Comparison of ENCODE assay signal across 11 cellular contexts in genomic region chr2:96962567-96963203, GRCh38. TPM values are rescaled to one million over a fixed set of nuclear protein-coding genes. Genes with fewer than 3 reads are reported as not detected.
DNase-seq lines count a peak whose midpoint lies in the region; ATAC-seq, FAIRE-seq and TF ChIP-seq lines count a peak whose summit lies in the region.
"Had no signal": no experiment of that assay in that cellular context is flagged by ENCODE, and none has a peak within 500 bp of the region (broad histone marks: within the 10 kb centered on the region; RNA-seq: fewer than 3 reads in every experiment).

No MANE protein-coding gene starts in this region.

- H3K9me3 ChIP-seq in esophagus squamous epithelium = no peaks in the 10 kb centered on the region

- H3K4me1 Mint-ChIP-seq in activated CD4-positive, alpha-beta T cell treated with anti-CD3 and anti-CD28 coated beads, Interleukin-2, amount 10 ng/mL, durations not matched to agents 7 days and 5 days = peaks cover 84% of the 10 kb centered on the region
- peaks cover 56% of the 10 kb centered on the region for H3K4me1 Mint-ChIP-seq in central memory CD8-positive, alpha-beta T cell

- no peak overlapping the region for H3K4me3 ChIP-seq in esophagus squamous epithelium
- H3K4me3 ChIP-seq: lung had no signal

- no peaks in the 10 kb centered on the region for H3K36me3 ChIP-seq in esophagus squamous epithelium

- TF ChIP-seq POLR2A in H54 (IDR thresholded peaks at IDR 0.05; ENCODE audit: low read depth, low read length) (no peak), esophagus squamous epithelium (IDR thresholded peaks at IDR 0.05) (no peak)

- H3K27ac ChIP-seq in esophagus squamous epithelium = peak overlapping the region in 1 of 4 donors; percentile 42

- no peaks in the 10 kb centered on the region for H3K27me3 Mint-ChIP-seq in activated CD4-positive, alpha-beta T cell treated with anti-CD3 and anti-CD28 coated beads, Interleukin-2, amount 10 ng/mL, durations not matched to agents 7 days and 5 days
- no peaks in the 10 kb centered on the region for H3K27me3 Mint-ChIP-seq in central memory CD8-positive, alpha-beta T cell

- H3K4me1 ChIP-seq in esophagus squamous epithelium = peaks cover 0 to 21% (median 4%) of the 10 kb centered on the region in 3 donors

- no peaks in the 10 kb centered on the region for H3K27me3 ChIP-seq in esophagus squamous epithelium

- peak overlapping the region; percentile 61 for H3K4me3 Mint-ChIP-seq in activated CD4-positive, alpha-beta T cell treated with anti-CD3 and anti-CD28 coated beads, Interleukin-2, amount 10 ng/mL, durations not matched to agents 7 days and 5 days
- H3K4me3 Mint-ChIP-seq in central memory CD8-positive, alpha-beta T cell = peak overlapping the region; percentile 71

- no peak for FAIRE-seq in H54 (lab: Jason Lieb, UNC)
- FAIRE-seq: H1 had no signal

- H3K9me3 Mint-ChIP-seq in activated CD4-positive, alpha-beta T cell treated with anti-CD3 and anti-CD28 coated beads, Interleukin-2, amount 10 ng/mL, durations not matched to agents 7 days and 5 days = no peaks in the 10 kb centered on the region
- no peaks in the 10 kb centered on the region for H3K9me3 Mint-ChIP-seq in central memory CD8-positive, alpha-beta T cell

- H3K27ac Mint-ChIP-seq in activated CD4-positive, alpha-beta T cell treated with anti-CD3 and anti-CD28 coated beads, Interleukin-2, amount 10 ng/mL, durations not matched to agents 7 days and 5 days = peak overlapping the region; percentile 97
- peak overlapping the region; percentile 88 for H3K27ac Mint-ChIP-seq in central memory CD8-positive, alpha-beta T cell (ENCODE audit: low read depth)

- DNase-seq in KBM-7 (peak; percentile 75), DMS153 treated with DMSO at 0.1 percent for 48 hours (lab: John Stamatoyannopoulos, UW; ENCODE audit: unreplicated experiment) (no peak), H54 (ENCODE audit: insufficient read length, low spot score) (no peak), NCI-H1092 (lab: John Stamatoyannopoulos, UW) (no peak), esophagus squamous epithelium (lab: John Stamatoyannopoulos, UW) (no peak)
- DNase-seq in activated CD4-positive, alpha-beta T cell treated with anti-CD3 and anti-CD28 coated beads, Interleukin-2, amount 10 ng/mL, durations not matched to agents 7 days and 5 days = peak; percentile 96
- peak; percentile 63 to 82 for DNase-seq in central memory CD8-positive, alpha-beta T cell (ENCODE audit: low spot score in 2 of 2)
- DNase-seq in stimulated activated CD8-positive, alpha-beta memory T cell treated with anti-CD3 and anti-CD28 coated beads, Interleukin-2, amount 100 ng/mL, for 1 hour (ENCODE audit: low read depth in 2 of 2) = peak; percentile 52 to 60
- DNase-seq: substantia nigra had no signal

- intact Hi-C loops in esophagus squamous epithelium (cut with DNase I) = no loop called here

- CTCF ChIA-PET in activated CD4-positive, alpha-beta T cell treated with anti-CD3 and anti-CD28 coated beads, Interleukin-2, amount 10 ng/mL, durations not matched to agents 7 days and 5 days (lab: Charles Lee) = interaction anchor here (0.7 to 5.3 kb wide), 7 partner anchors 9 to 149 kb away, joined by 3 to 22 read pairs (median 4); partner anchors contain the start of gene ANKRD39

- peaks cover 4% of the 10 kb centered on the region for H3K36me3 Mint-ChIP-seq in activated CD4-positive, alpha-beta T cell treated with anti-CD3 and anti-CD28 coated beads, Interleukin-2, amount 10 ng/mL, durations not matched to agents 7 days and 5 days (ENCODE audit: low read depth)
- peaks cover 5% of the 10 kb centered on the region for H3K36me3 Mint-ChIP-seq in central memory CD8-positive, alpha-beta T cell (ENCODE audit: insufficient read depth)

- POLR2A ChIA-PET in activated CD4-positive, alpha-beta T cell treated with anti-CD3 and anti-CD28 coated beads, Interleukin-2, amount 10 ng/mL, durations not matched to agents 7 days and 5 days (lab: Charles Lee) = interaction anchor here (0.5 to 0.9 kb wide), 5 partner anchors 105 to 657 kb away, joined by 3 to 6 read pairs (median 3); partner anchors contain the start of genes ANKRD36, ANKRD39 and CNNM3

- peak; percentile 88 for ATAC-seq in central memory CD8-positive, alpha-beta T cell (replicated peaks; ENCODE audit: extremely low read depth, poor library complexity, severe bottlenecking)

- in situ Hi-C loops in KBM-7 (cut with MboI; ENCODE audit: low pct_unique_long_range_greater_than_20kb, low sequenced_read_pairs) = no loop called here

- TF ChIP-seq CTCF in esophagus squamous epithelium (IDR thresholded peaks at IDR 0.05) = no peak

- WGBS in esophagus squamous epithelium, 2 donors = 57 to 67% methylated on average over 9 to 10 of the region's 10 CpGs

RNA-seq across cellular contexts. Expression of gene FAM178B, which starts 23.7 kb away (rescaled TPM):
- total RNA-seq in activated CD4-positive, alpha-beta T cell treated with anti-CD3 and anti-CD28 coated beads, Interleukin-2, amount 10 ng/mL, durations not matched to agents 7 days and 5 days = under 1 TPM; 0.47 to 0.79 TPM
- under 1 TPM in 1 of 4 donors, not detected in 3; 0.72 TPM for total RNA-seq in esophagus squamous epithelium

Comparison
In these comparisons a context has a peak if more than half of its experiments do, and no peak if none do; other contexts are left out.
1. DNase-seq: peak in KBM-7 (single experiment), activated CD4-positive, alpha-beta T cell treated with anti-CD3 and anti-CD28 coated beads, Interleukin-2, amount 10 ng/mL, durations not matched to agents 7 days and 5 days (single experiment), central memory CD8-positive, alpha-beta T cell (2 of 2) and stimulated activated CD8-positive, alpha-beta memory T cell treated with anti-CD3 and anti-CD28 coated beads, Interleukin-2, amount 100 ng/mL, for 1 hour (2 of 2); none in DMS153 treated with DMSO at 0.1 percent for 48 hours (single experiment), H54 (single experiment), NCI-H1092 (single experiment) and esophagus squamous epithelium (single experiment).